9 cellular contexts compared by ENCODE assay signal in the genomic region with DNA sequence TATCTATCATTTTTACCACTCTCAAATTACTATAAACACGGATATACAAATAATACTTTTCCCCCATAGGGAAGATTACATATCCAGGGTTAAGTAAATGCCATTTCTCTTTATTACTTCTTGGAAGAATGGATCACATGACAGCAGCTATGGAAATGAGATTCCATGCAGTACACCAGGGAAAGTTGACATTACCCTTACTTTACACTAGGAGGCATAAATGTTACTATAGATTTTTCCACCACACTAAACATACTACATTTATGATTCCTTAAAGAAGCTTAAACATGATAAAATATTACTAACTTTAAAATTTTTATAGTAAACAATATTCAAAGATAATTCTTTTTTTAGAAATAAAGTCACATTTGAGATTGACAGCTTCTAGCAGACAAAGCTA.
A peak's percentile ranks its signal among the peaks of the same experiment; 100 is the strongest.
DNase-seq lines count a peak whose midpoint lies in the region; TF ChIP-seq lines count a peak whose summit lies in the region.
"Had no signal": no experiment of that assay in that cellular context is flagged by ENCODE, and none has a peak within 500 bp of the region (broad histone marks: within the 10 kb centered on the region; RNA-seq: fewer than 3 reads in every experiment).

No MANE protein-coding gene starts in this region.

- H3K36me3 Mint-ChIP-seq in endodermal cell (ENCODE audit: low read depth): no peaks in the 10 kb centered on the region

- whole genome bisulfite sequencing in endodermal cell (ENCODE audit: insufficient coverage in 1 of 2, insufficient read length in 1 of 2), 2 experiments: 83% methylated on average over 1 of the region's 1 CpG; no CpG with 5 or more reads in 1 of the 2 experiments
- 16 to 31% methylated on average over 1 of the region's 1 CpG for WGBS in tibial nerve, 2 donors

- H3K4me1 ChIP-seq in endodermal cell (ENCODE audit: control insufficient read depth, insufficient read depth, low read length) (no peaks in the 10 kb centered on the region), tibial nerve (no peaks in the 10 kb centered on the region)

- no peaks in the 10 kb centered on the region for H3K27me3 Mint-ChIP-seq in endodermal cell (ENCODE audit: insufficient read depth)

- H3K4me3 ChIP-seq in endodermal cell (ENCODE audit: low read length): no peak overlapping the region
- H3K4me3 ChIP-seq in tibial nerve: no peak overlapping the region

- DNase-seq in NCI-H2227 (lab: John Stamatoyannopoulos, UW; ENCODE audit: unreplicated experiment): peak; percentile 31
- DNase-seq in NCI-H2227 treated with DMSO at 0.1 percent for 48 hours (lab: John Stamatoyannopoulos, UW): no peak
- peak; percentile 7 for DNase-seq in NCI-H1092 (lab: John Stamatoyannopoulos, UW)
- no peak for DNase-seq in endodermal cell
- DNase-seq in smooth muscle cell of the brain vasculature (ENCODE audit: low read depth, low spot score): peak; percentile 12
- DNase-seq in cerebellum (ENCODE audit: low spot score): no peak
- DNase-seq in tibial nerve (ENCODE audit: low spot score in 2 of 2): no peak
- DNase-seq in stimulated activated CD4-positive, alpha-beta T cell treated with anti-CD3 and anti-CD28 coated beads, Interleukin-4, amount 100 ng/mL, for 24 hours: no peak
- DNase-seq: T1000 had no signal

- TF ChIP-seq POLR2A in tibial nerve (IDR thresholded peaks at IDR 0.05): no peak

- peaks cover 21% of the 10 kb centered on the region for H3K9me3 Mint-ChIP-seq in endodermal cell

- H3K4me1 Mint-ChIP-seq in endodermal cell: no peaks in the 10 kb centered on the region

- peak; percentile 77 for TF ChIP-seq CTCF in endodermal cell (conservative IDR thresholded peaks at IDR 0.05)
- TF ChIP-seq CTCF in tibial nerve (IDR thresholded peaks at IDR 0.05): peak in 1 of 5 experiments; percentile 17

- H3K36me3 ChIP-seq in endodermal cell (ENCODE audit: control insufficient read depth, insufficient read depth, low read length) (no peaks in the 10 kb centered on the region), tibial nerve (no peaks in the 10 kb centered on the region)

- H3K9me3 ChIP-seq in endodermal cell (ENCODE audit: control insufficient read depth, low read length) (peaks cover 9% of the 10 kb centered on the region), tibial nerve (no peaks in the 10 kb centered on the region)

- no peak overlapping the region for H3K27ac Mint-ChIP-seq in endodermal cell

- H3K27me3 ChIP-seq in endodermal cell (ENCODE audit: control insufficient read depth, insufficient read depth, low read length, poor library complexity, severe bottlenecking) (no peaks in the 10 kb centered on the region), tibial nerve (no peaks in the 10 kb centered on the region)

- no peak for TF ChIP-seq EP300 in tibial nerve (IDR thresholded peaks at IDR 0.05)

- no peak overlapping the region for H3K27ac ChIP-seq in endodermal cell (ENCODE audit: low read depth, low read length)
- no peak overlapping the region for H3K27ac ChIP-seq in tibial nerve

- H3K9ac ChIP-seq in endodermal cell (ENCODE audit: extremely low read depth, low read length, poor library complexity, severe bottlenecking): no peak overlapping the region

- H3K4me3 Mint-ChIP-seq in endodermal cell: no peak overlapping the region

Comparison
In these comparisons a context has a peak if more than half of its experiments do, and no peak if none do; other contexts are left out.
1. DNase-seq: peak in NCI-H2227 (single experiment), NCI-H1092 (single experiment) and smooth muscle cell of the brain vasculature (single experiment); none in NCI-H2227 treated with DMSO at 0.1 percent for 48 hours (single experiment), endodermal cell (single experiment), cerebellum (single experiment), tibial nerve (0 of 2) and stimulated activated CD4-positive, alpha-beta T cell treated with anti-CD3 and anti-CD28 coated beads, Interleukin-4, amount 100 ng/mL, for 24 hours (single experiment).